8 cellular contexts compared by ENCODE assay signal in the genomic region with DNA sequence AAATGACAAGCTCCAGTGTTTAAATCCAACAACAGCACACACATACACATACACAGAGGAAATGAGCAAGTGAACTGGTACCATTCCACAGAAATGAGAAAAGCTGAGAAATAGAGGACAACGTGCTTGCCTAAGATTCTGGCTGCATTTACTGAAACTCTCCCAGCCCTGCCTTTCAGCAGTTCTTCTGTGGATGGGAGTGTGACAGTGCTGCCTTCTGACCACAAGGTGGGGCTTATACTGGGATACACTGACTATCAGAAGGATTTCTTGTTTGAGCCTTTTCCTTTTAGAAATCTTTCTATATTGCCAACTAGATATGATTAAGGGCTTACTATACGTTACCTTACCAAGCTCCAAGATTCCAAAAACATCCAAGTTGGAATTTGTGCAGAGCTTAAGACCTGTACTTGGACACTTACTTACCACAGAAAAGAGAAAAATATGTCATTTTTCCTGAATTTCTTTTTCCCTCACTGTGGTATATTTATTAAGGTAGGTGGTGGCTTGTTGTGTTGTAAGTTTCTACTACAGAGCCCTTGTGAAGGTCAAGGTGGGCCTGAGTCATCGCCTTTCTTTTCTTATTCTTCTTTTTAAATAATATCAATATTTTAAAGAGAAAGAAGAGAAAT. TPM values are rescaled to one million over a fixed set of nuclear protein-coding genes. Genes with fewer than 3 reads are reported as not detected.
DNase-seq lines count a peak whose midpoint lies in the region; ATAC-seq, FAIRE-seq and TF ChIP-seq lines count a peak whose summit lies in the region.

No MANE protein-coding gene starts in this region.

- WGBS in H1 (ENCODE audit: extremely low coverage in 1 of 2, insufficient coverage in 1 of 2, insufficient read length in 1 of 2, insufficient replicate concordance in 2 of 2, low coverage in 1 of 2, low lambda C conversion rate in 2 of 2, missing lambda C conversion rate in 1 of 2), 2 experiments, result 66% methylated on average over 3 of the region's 3 CpGs; no CpG with 5 or more reads in 1 of the 2 experiments
- WGBS in mesendoderm (ENCODE audit: extremely low coverage, insufficient coverage, low lambda C conversion rate), result no CpG with 5 or more reads among the region's 3 CpGs

- CTCF ChIA-PET in H1 (lab: Charles Lee; ENCODE audit: partially characterized antibody), result interaction anchor here (0.6 to 4.1 kb wide), 59 partner anchors 8 to 1474 kb away, joined by 3 to 30 read pairs (median 4); a partner anchor contains a TSS

- no peak overlapping the region for H2BK12ac ChIP-seq in H1 (ENCODE audit: low read depth, low read length)

- H3K79me2 ChIP-seq in H1 (ENCODE audit: control insufficient read depth in 1 of 2, insufficient read depth in 2 of 2, low read length in 2 of 2), result no peaks in the 10 kb centered on the region
- H3K79me2 ChIP-seq in mesendoderm (ENCODE audit: control insufficient read depth, insufficient read depth, low read length), result no peaks in the 10 kb centered on the region

- no peak overlapping the region for H3K4me3 ChIP-seq in H1 (ENCODE audit: extremely low read depth in 1 of 4, insufficient read depth in 2 of 4, low read depth in 3 of 4, low read length in 4 of 4)
- no peak overlapping the region for H3K4me3 ChIP-seq in mesendoderm (ENCODE audit: low read length)

- peak; percentile 94 for FAIRE-seq in H1 (lab: Jason Lieb, UNC)

- no peak for TF ChIP-seq EP300 in H1 (IDR thresholded peaks at IDR 0.05; ENCODE audit: borderline replicate concordance in 1 of 2, low read depth in 2 of 2, low read length in 2 of 2)

- peak; percentile 65 to 80 for TF ChIP-seq RAD21 in H1 (IDR thresholded peaks at IDR 0.05 in 1 of 2, conservative IDR thresholded peaks at IDR 0.05 in 1 of 2; ENCODE audit: low read depth in 2 of 2, low read length in 2 of 2)

- H3K4ac ChIP-seq in H1 (replicated peaks; ENCODE audit: insufficient read length, low read depth, low read length), result no peak overlapping the region
- no peak overlapping the region for H3K4ac ChIP-seq in mesendoderm (ENCODE audit: low read depth, low read length)

- no peaks in the 10 kb centered on the region for H4K20me1 ChIP-seq in H1 (replicated peaks in 1 of 2; ENCODE audit: control insufficient read depth in 1 of 2, insufficient read depth in 2 of 2, low read length in 2 of 2)

- DNase-seq in NCI-H1105 treated with DMSO at 0.1 percent for 48 hours (lab: John Stamatoyannopoulos, UW) (peak; percentile 19), NCI-H1105 (lab: John Stamatoyannopoulos, UW) (no peak), KG1 (lab: John Stamatoyannopoulos, UW) (peak; percentile 48), RPMI8226 (peak; percentile 63), H1 (ENCODE audit: low read depth in 1 of 2, low spot score in 2 of 2) (no peak), mesendoderm (peak; percentile 74), GM19238 (ENCODE audit: insufficient read length, low spot score) (no peak)

- H3K23ac ChIP-seq in H1 (ENCODE audit: insufficient read length), result no peak overlapping the region
- no peak overlapping the region for H3K23ac ChIP-seq in mesendoderm (ENCODE audit: low read length)

- H3K18ac ChIP-seq in H1 (ENCODE audit: extremely low read depth, low read length) (no peak overlapping the region), mesendoderm (ENCODE audit: low read length) (no peak overlapping the region)

- H3K9ac ChIP-seq in H1 (replicated peaks in 1 of 4; ENCODE audit: extremely low read depth in 1 of 4, low read depth in 3 of 4, low read length in 3 of 4) (no peak overlapping the region), mesendoderm (ENCODE audit: low read length) (no peak overlapping the region)

- H4K5ac ChIP-seq in H1 (ENCODE audit: insufficient read length, low read depth, low read length) (no peak overlapping the region), mesendoderm (ENCODE audit: low read length) (no peak overlapping the region)

- peak; percentile 62 to 86 (median 75) for TF ChIP-seq CTCF in H1 (IDR thresholded peaks at IDR 0.05; ENCODE audit: control extremely low read depth in 1 of 3, insufficient read depth in 1 of 3, low read depth in 1 of 3, low read length in 3 of 3)

- no peak overlapping the region for H4K91ac ChIP-seq in H1 (replicated peaks; ENCODE audit: insufficient read length, low read length)

- H3K79me1 ChIP-seq in H1 (ENCODE audit: low read depth, low read length) (no peaks in the 10 kb centered on the region), mesendoderm (ENCODE audit: low read length) (no peaks in the 10 kb centered on the region)

- H3K27ac ChIP-seq in H1 (ENCODE audit: low read depth, low read length) (no peak overlapping the region), mesendoderm (ENCODE audit: low read depth, low read length) (no peak overlapping the region)

- ATAC-seq in GM21717 (IDR thresholded peaks at IDR 0.05; ENCODE audit: unreplicated experiment), result peak; percentile 49

- no peaks in the 10 kb centered on the region for H3K36me3 ChIP-seq in H1 (ENCODE audit: control insufficient read depth in 2 of 4, insufficient read depth in 4 of 4, low read length in 3 of 4)
- no peaks in the 10 kb centered on the region for H3K36me3 ChIP-seq in mesendoderm (ENCODE audit: control insufficient read depth, insufficient read depth, low read length)

- H3K4me1 ChIP-seq in H1 (replicated peaks in 1 of 4; ENCODE audit: control insufficient read depth in 3 of 4, insufficient read depth in 4 of 4, low read length in 3 of 4), result peaks cover 0 to 2% (median 0%) of the 10 kb centered on the region in 4 experiments; a peak in 1 of 7 replicates
- H3K4me1 ChIP-seq in mesendoderm (ENCODE audit: control insufficient read depth, low read depth, low read length), result no peaks in the 10 kb centered on the region

- peak overlapping the region; percentile 77; the same call in 1 of the 2 replicates for H2BK15ac ChIP-seq in H1 (ENCODE audit: low read length)
- H2BK15ac ChIP-seq in mesendoderm (replicated peaks; ENCODE audit: low read depth), result no peak overlapping the region

- no peak overlapping the region; the same call in 1 of the 2 replicates for H2BK5ac ChIP-seq in H1 (ENCODE audit: low read depth, low read length)
- H2BK5ac ChIP-seq in mesendoderm (ENCODE audit: low read length), result no peak overlapping the region

- no peaks in the 10 kb centered on the region for H3K27me3 ChIP-seq in H1 (replicated peaks in 1 of 4; ENCODE audit: control insufficient read depth in 3 of 4, extremely low read depth in 1 of 4, insufficient read depth in 3 of 4, low read length in 3 of 4)
- H3K27me3 ChIP-seq in mesendoderm (ENCODE audit: insufficient read depth, low read length, poor library complexity), result no peaks in the 10 kb centered on the region

- H2AK5ac ChIP-seq in H1 (ENCODE audit: low read depth, low read length) (no peak overlapping the region), mesendoderm (ENCODE audit: low read length) (no peak overlapping the region)

- POLR2A ChIA-PET in H1 (lab: Charles Lee; ENCODE audit: partially characterized antibody), result interaction anchor here (0.8 kb wide), 1 partner anchor 41 kb away, joined by 3 read pairs; no protein-coding TSS in a partner anchor

- H3K4me2 ChIP-seq in H1 (ENCODE audit: insufficient read depth in 1 of 2, low read depth in 2 of 2, low read length in 2 of 2), result no peak overlapping the region
- H3K4me2 ChIP-seq in mesendoderm (ENCODE audit: low read length), result no peak overlapping the region

- H4K8ac ChIP-seq in H1 (ENCODE audit: extremely low read depth, insufficient read depth, low read length) (no peak overlapping the region), mesendoderm (ENCODE audit: low read depth, low read length) (no peak overlapping the region)

- no peaks in the 10 kb centered on the region; the same call in 1 of the 2 replicates for H3K23me2 ChIP-seq in H1 (ENCODE audit: low read depth, low read length)

- H3K56ac ChIP-seq in H1 (replicated peaks; ENCODE audit: insufficient read length, low read depth, low read length) (no peak overlapping the region), mesendoderm (ENCODE audit: low read length) (no peak overlapping the region)

- peak overlapping the region; percentile 72; the same call in 1 of the 2 replicates for H2BK20ac ChIP-seq in H1 (ENCODE audit: low read length)

- H3K9me3 ChIP-seq in H1 (ENCODE audit: insufficient read depth in 2 of 2, low read depth in 1 of 2, low read length in 1 of 2), result no peaks in the 10 kb centered on the region

- TF ChIP-seq POLR2A in H1 (IDR thresholded peaks at IDR 0.05; ENCODE audit: control extremely low read depth in 1 of 2, low read depth in 2 of 2, low read length in 2 of 2), result no peak

- peak overlapping the region; percentile 83 for H2AFZ ChIP-seq in H1 (ENCODE audit: low read length)

- H2BK120ac ChIP-seq in H1 (replicated peaks; ENCODE audit: low read depth, low read length), result no peak overlapping the region
- H2BK120ac ChIP-seq in mesendoderm (ENCODE audit: low read depth, low read length), result no peak overlapping the region

- H3K14ac ChIP-seq in H1 (ENCODE audit: insufficient read length), result no peak overlapping the region

TF ChIP-seq in H1, 55 proteins besides CTCF, POLR2A, EP300 and RAD21 (continues in another document):
- TF ChIP-seq, protein P1, sequence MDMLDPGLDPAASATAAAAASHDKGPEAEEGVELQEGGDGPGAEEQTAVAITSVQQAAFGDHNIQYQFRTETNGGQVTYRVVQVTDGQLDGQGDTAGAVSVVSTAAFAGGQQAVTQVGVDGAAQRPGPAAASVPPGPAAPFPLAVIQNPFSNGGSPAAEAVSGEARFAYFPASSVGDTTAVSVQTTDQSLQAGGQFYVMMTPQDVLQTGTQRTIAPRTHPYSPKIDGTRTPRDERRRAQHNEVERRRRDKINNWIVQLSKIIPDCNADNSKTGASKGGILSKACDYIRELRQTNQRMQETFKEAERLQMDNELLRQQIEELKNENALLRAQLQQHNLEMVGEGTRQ (IDR thresholded peaks at IDR 0.05; ENCODE audit: low read length), result no peak
- no peak for TF ChIP-seq TBP (IDR thresholded peaks at IDR 0.05; ENCODE audit: low read depth, low read length)
- TF ChIP-seq GABPA (IDR thresholded peaks at IDR 0.05; ENCODE audit: borderline replicate concordance, insufficient read depth, low read length), result no peak
- no peak for TF ChIP-seq SAP30 (IDR thresholded peaks at IDR 0.05; ENCODE audit: insufficient read depth, insufficient replicate concordance, low read length)
- no peak for TF ChIP-seq CBX8 (IDR thresholded peaks at IDR 0.05; ENCODE audit: borderline replicate concordance, low read depth, low read length)
- TF ChIP-seq SP1 (IDR thresholded peaks at IDR 0.05; ENCODE audit: low read depth, low read length), result no peak
- TF ChIP-seq KDM5A (IDR thresholded peaks at IDR 0.05; ENCODE audit: low read length), result no peak

RNA-seq across cellular contexts. Expression of a gene that starts 10.7 kb away (rescaled TPM):
- not detected in 2 replicates for total RNA-seq in H1 (2021; fragmentation: NEBNext Ultra II Directional; extraction: Animal tissue kit (Norgen Biotek cat#: 25700))
- polyA plus RNA-seq in H1 (2011; rRNA removed), result not detected in 2 replicates
- polyA plus RNA-seq in H1 (2011; cell fraction: cytosol; rRNA removed), result not detected
- polyA plus RNA-seq in H1 (2011; cell fraction: nucleus; rRNA removed), result not detected
- not detected in 4 replicates for polyA plus RNA-seq in H1 (2012, experiment 1 of 2)
- polyA plus RNA-seq in H1 (2012, experiment 2 of 2), result not detected
- 0.16 TPM for polyA plus RNA-seq in H1 (2013, experiment 1 of 2)
- not detected for polyA plus RNA-seq in H1 (2013, experiment 2 of 2)
- polyA minus RNA-seq in H1 (2011; rRNA and poly(A)+ RNA removed), result not detected in 2 replicates
- not detected for polyA minus RNA-seq in H1 (2011; cell fraction: cytosol; rRNA and poly(A)+ RNA removed)
- not detected for polyA minus RNA-seq in H1 (2011; cell fraction: nucleus; rRNA and poly(A)+ RNA removed)
- polyA plus RNA-seq in mesendoderm (2013, experiment 1 of 2), result not detected
- polyA plus RNA-seq in mesendoderm (2013, experiment 2 of 2), result not detected

Comparison
In these comparisons a context has a peak if more than half of its experiments do, and no peak if none do; other contexts are left out.
1. DNase-seq: peak in NCI-H1105 treated with DMSO at 0.1 percent for 48 hours (single experiment), KG1 (single experiment), RPMI8226 (single experiment) and mesendoderm (single experiment); none in NCI-H1105 (single experiment), H1 (0 of 2) and GM19238 (single experiment).